Comparison of ENCODE assay signal across 14 cellular contexts in the genomic region with DNA sequence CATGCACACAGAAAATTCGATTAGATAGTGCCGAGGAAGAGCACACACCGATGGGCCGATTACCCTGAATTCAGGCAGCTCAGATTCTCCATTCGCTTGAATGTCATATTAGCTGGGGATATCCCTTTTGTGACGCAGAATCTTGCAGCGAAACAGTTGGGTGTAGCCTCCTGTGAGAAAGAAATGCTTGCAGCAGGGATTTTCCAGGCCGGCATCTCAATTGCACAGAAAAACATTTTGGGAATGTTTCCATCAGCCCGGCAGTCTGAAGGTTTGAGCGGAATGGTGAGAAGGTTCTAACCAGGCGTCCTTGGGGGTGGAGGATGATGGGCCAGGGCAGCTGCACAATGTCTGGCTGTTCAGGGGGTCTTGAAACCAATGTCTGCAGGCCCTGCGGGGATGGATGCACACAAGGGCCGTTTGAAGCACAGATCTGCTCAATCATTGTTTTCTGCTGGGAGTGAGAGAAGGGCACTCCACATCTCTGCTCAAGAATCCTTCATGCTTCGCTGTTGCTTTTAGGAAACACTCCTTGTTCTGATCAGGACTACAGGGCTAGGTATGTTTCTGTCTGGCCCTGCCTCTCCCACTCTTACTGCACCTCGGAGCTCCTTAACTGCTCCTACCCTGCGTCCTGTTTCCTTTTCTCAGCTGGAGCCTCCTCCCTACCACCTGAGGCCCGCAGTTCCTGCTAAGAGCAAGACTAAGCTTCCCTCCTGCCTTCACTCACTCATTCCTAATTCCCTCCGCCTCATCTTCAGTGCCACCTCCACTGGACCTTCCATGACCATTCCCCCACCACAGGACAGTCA.
A peak's percentile ranks its signal among the peaks of the same experiment; 100 is the strongest.
DNase-seq lines count a peak whose midpoint lies in the region; ATAC-seq and TF ChIP-seq lines count a peak whose summit lies in the region.
"Had no signal": no experiment of that assay in that cellular context is flagged by ENCODE, and none has a peak within 500 bp of the region (broad histone marks: within the 10 kb centered on the region; RNA-seq: fewer than 3 reads in every experiment).

No MANE protein-coding gene starts in this region.

- H3K27me3 ChIP-seq in cardiac muscle cell = no peaks in the 10 kb centered on the region
- H3K27me3 ChIP-seq in HAP-1 (ENCODE audit: low read depth) = no peaks in the 10 kb centered on the region
- H3K27me3 ChIP-seq: tibial artery had no signal

- peak overlapping the region; percentile 21 for H3K27ac Mint-ChIP-seq in nephron progenitor cell

- no peaks in the 10 kb centered on the region for H3K9me3 Mint-ChIP-seq in nephron progenitor cell

- no peak for TF ChIP-seq CTCF in cardiac muscle cell (IDR thresholded peaks at IDR 0.05; ENCODE audit: low read depth, low read length)
- TF ChIP-seq CTCF in fibroblast of mammary gland (conservative IDR thresholded peaks at IDR 0.05; ENCODE audit: control insufficient read depth, insufficient read depth, low read depth, low read length) = no peak
- TF ChIP-seq CTCF in nephron progenitor cell (IDR thresholded peaks at IDR 0.05) = no peak
- no peak for TF ChIP-seq CTCF in GM13976 (IDR thresholded peaks at IDR 0.05; ENCODE audit: borderline replicate concordance, control extremely low read depth, extremely low read depth, insufficient read depth, missing control alignments)

- no peaks in the 10 kb centered on the region for H3K4me1 ChIP-seq in cardiac muscle cell (ENCODE audit: low read depth)
- no peaks in the 10 kb centered on the region for H3K4me1 ChIP-seq in HAP-1
- H3K4me1 ChIP-seq: tibial artery had no signal

- H3K9me3 ChIP-seq in cardiac muscle cell (ENCODE audit: low read depth) (no peaks in the 10 kb centered on the region), HAP-1 (no peaks in the 10 kb centered on the region)
- H3K9me3 ChIP-seq: tibial artery had no signal

- H3K27ac ChIP-seq in cardiac muscle cell = peak overlapping the region; percentile 26
- H3K27ac ChIP-seq: tibial artery had no signal

- ATAC-seq in Right ventricle myocardium inferior = no peak
- ATAC-seq: GM12878 had no signal

- H3K36me3 ChIP-seq in cardiac muscle cell (no peaks in the 10 kb centered on the region), HAP-1 (replicated peaks) (no peaks in the 10 kb centered on the region)
- H3K36me3 ChIP-seq: tibial artery had no signal

- peaks cover 4% of the 10 kb centered on the region for H3K27me3 Mint-ChIP-seq in nephron progenitor cell (ENCODE audit: low read depth, poor library complexity)

- DNase-seq in cardiac muscle cell (ENCODE audit: low read depth in 1 of 2, low spot score in 1 of 2) (no peak), Right ventricle myocardium inferior (ENCODE audit: missing footprints) (no peak), fibroblast of mammary gland (ENCODE audit: low read depth) (peak; percentile 50), nephron progenitor cell (no peak), RKO (ENCODE audit: low spot score) (no peak), HAP-1 (ENCODE audit: low spot score in 2 of 2) (no peak), GM13976 (ENCODE audit: low spot score) (no peak)
- DNase-seq in activated naive CD4-positive, alpha-beta T cell (lab: John Stamatoyannopoulos, UW) = no peak
- DNase-seq: activated CD4-positive, alpha-beta T cell treated with anti-CD3 and anti-CD28 coated beads for 48 hours; DMS153; erythroblast; T-helper 1 cell; tibial artery had no signal

- H3K4me3 Mint-ChIP-seq in nephron progenitor cell = peak overlapping the region; percentile 4

- intact Hi-C loops in Right ventricle myocardium inferior (cut with DNase I) = no loop called here

- peaks cover 12% of the 10 kb centered on the region for H3K36me3 Mint-ChIP-seq in nephron progenitor cell (ENCODE audit: low read depth)

- in situ Hi-C loops in HAP-1 (cut with MboI; ENCODE audit: low sequenced_read_pairs) = no loop called here
- in situ Hi-C loops in GM13976 (cut with MboI; ENCODE audit: low sequenced_read_pairs, unreplicated experiment) = no loop called here

- H3K4me3 ChIP-seq in cardiac muscle cell (no peak overlapping the region), fibroblast of mammary gland (ENCODE audit: control insufficient read depth, low read depth, low read length) (no peak overlapping the region), HAP-1 (no peak overlapping the region)
- H3K4me3 ChIP-seq: GM12878, tibial artery had no signal

- H3K4me1 Mint-ChIP-seq in nephron progenitor cell = peaks cover 84% of the 10 kb centered on the region
